Comparison of ENCODE assay signal across 14 cellular contexts in genomic region chr1:43976890-43977289, GRCh38. TPM values are rescaled to one million over a fixed set of nuclear protein-coding genes. Genes with fewer than 3 reads are reported as not detected.
A peak's percentile ranks its signal among the peaks of the same experiment; 100 is the strongest.
DNase-seq lines count a peak whose midpoint lies in the region; ATAC-seq and TF ChIP-seq lines count a peak whose summit lies in the region.
"Had no signal": no experiment of that assay in that cellular context is flagged by ENCODE, and none has a peak within 500 bp of the region (broad histone marks: within the 10 kb centered on the region; RNA-seq: fewer than 3 reads in every experiment).

No MANE protein-coding gene starts in this region.

- no peak for ATAC-seq in effector memory CD8-positive, alpha-beta T cell (replicated peaks)

- H4K20me1 ChIP-seq in MM.1S (ENCODE audit: insufficient read depth, low read length): peaks cover 4% of the 10 kb centered on the region; the same call in 1 of the 2 replicates

- H3K27me3 Mint-ChIP-seq in activated CD4-positive, alpha-beta memory T cell treated with anti-CD3 and anti-CD28 coated beads, Interleukin-2, amount 10 ng/mL, durations not matched to agents 7 days and 5 days: no peaks in the 10 kb centered on the region
- no peaks in the 10 kb centered on the region for H3K27me3 Mint-ChIP-seq in activated CD4-positive, alpha-beta memory T cell treated with anti-CD3 and anti-CD28 coated beads for 36 hours
- H3K27me3 Mint-ChIP-seq in effector memory CD8-positive, alpha-beta T cell: no peaks in the 10 kb centered on the region
- no peaks in the 10 kb centered on the region for H3K27me3 Mint-ChIP-seq in progenitor cell of endocrine pancreas

- 0 out of 2 replicates have a peak, but pooled peaks cover 3% of the 10 kb centered on the region for H3K36me3 ChIP-seq in MM.1S (replicated peaks; ENCODE audit: insufficient read depth, low read length)

- CTCF ChIA-PET in activated CD4-positive, alpha-beta memory T cell treated with anti-CD3 and anti-CD28 coated beads, Interleukin-2, amount 10 ng/mL, durations not matched to agents 7 days and 5 days (lab: Charles Lee): interaction anchor here (1.1 to 2.1 kb wide), 2 partner anchors 30 to 71 kb away, joined by 3 to 10 read pairs; partner anchors contain the start of gene IPO13
- CTCF ChIA-PET in activated CD4-positive, alpha-beta memory T cell treated with anti-CD3 and anti-CD28 coated beads for 36 hours (lab: Charles Lee): interaction anchor here (1.4 kb wide), 1 partner anchor 28 kb away, joined by 5 read pairs; no protein-coding TSS in a partner anchor

- POLR2A ChIA-PET in activated CD4-positive, alpha-beta memory T cell treated with anti-CD3 and anti-CD28 coated beads, Interleukin-2, amount 10 ng/mL, durations not matched to agents 7 days and 5 days (lab: Charles Lee): interaction anchor here (2.4 kb wide), 1 partner anchor 16 kb away, joined by 15 read pairs; no protein-coding TSS in a partner anchor
- POLR2A ChIA-PET in activated CD4-positive, alpha-beta memory T cell treated with anti-CD3 and anti-CD28 coated beads for 36 hours (lab: Charles Lee): no interaction called here

- peaks cover 49% of the 10 kb centered on the region for H3K79me2 ChIP-seq in MM.1S (ENCODE audit: low read length)

- no peaks in the 10 kb centered on the region for H3K9me2 ChIP-seq in MM.1S (replicated peaks; ENCODE audit: insufficient read depth, low read length)

- H3K9ac ChIP-seq in MM.1S (ENCODE audit: low read length): no peak overlapping the region

- no peaks in the 10 kb centered on the region for H3K9me3 Mint-ChIP-seq in activated CD4-positive, alpha-beta memory T cell treated with anti-CD3 and anti-CD28 coated beads, Interleukin-2, amount 10 ng/mL, durations not matched to agents 7 days and 5 days
- no peaks in the 10 kb centered on the region for H3K9me3 Mint-ChIP-seq in activated CD4-positive, alpha-beta memory T cell treated with anti-CD3 and anti-CD28 coated beads for 36 hours
- no peaks in the 10 kb centered on the region for H3K9me3 Mint-ChIP-seq in effector memory CD8-positive, alpha-beta T cell
- no peaks in the 10 kb centered on the region for H3K9me3 Mint-ChIP-seq in progenitor cell of endocrine pancreas (ENCODE audit: low read depth)

- 0 out of 2 replicates have a peak overlapping the region, but pooled peaks have one; percentile 6 for H3K4me2 ChIP-seq in MM.1S (ENCODE audit: low read depth, low read length)

- H3K4me3 Mint-ChIP-seq in activated CD4-positive, alpha-beta memory T cell treated with anti-CD3 and anti-CD28 coated beads, Interleukin-2, amount 10 ng/mL, durations not matched to agents 7 days and 5 days: peak overlapping the region; percentile 89
- no peak overlapping the region for H3K4me3 Mint-ChIP-seq in activated CD4-positive, alpha-beta memory T cell treated with anti-CD3 and anti-CD28 coated beads for 36 hours
- peak overlapping the region; percentile 92 to 94 for H3K4me3 Mint-ChIP-seq in effector memory CD8-positive, alpha-beta T cell
- H3K4me3 Mint-ChIP-seq in progenitor cell of endocrine pancreas (ENCODE audit: low read depth): peak overlapping the region; percentile 90

- peaks cover 57% of the 10 kb centered on the region for H3K4me1 Mint-ChIP-seq in activated CD4-positive, alpha-beta memory T cell treated with anti-CD3 and anti-CD28 coated beads, Interleukin-2, amount 10 ng/mL, durations not matched to agents 7 days and 5 days
- H3K4me1 Mint-ChIP-seq in activated CD4-positive, alpha-beta memory T cell treated with anti-CD3 and anti-CD28 coated beads for 36 hours (ENCODE audit: low read depth): peaks cover 57% of the 10 kb centered on the region
- H3K4me1 Mint-ChIP-seq in effector memory CD8-positive, alpha-beta T cell (ENCODE audit: low read depth in 2 of 2): peaks cover 50 to 51% of the 10 kb centered on the region in 2 donors
- H3K4me1 Mint-ChIP-seq in progenitor cell of endocrine pancreas (ENCODE audit: low read depth): peaks cover 36% of the 10 kb centered on the region

- H3K27ac ChIP-seq in MM.1S (ENCODE audit: low read length) (no peak overlapping the region), substantia nigra (ENCODE audit: low read depth, low read length, poor library complexity, severe bottlenecking) (no peak overlapping the region)

- peaks cover 34% of the 10 kb centered on the region for H3K36me3 Mint-ChIP-seq in activated CD4-positive, alpha-beta memory T cell treated with anti-CD3 and anti-CD28 coated beads, Interleukin-2, amount 10 ng/mL, durations not matched to agents 7 days and 5 days (ENCODE audit: low read depth)
- peaks cover 35% of the 10 kb centered on the region for H3K36me3 Mint-ChIP-seq in activated CD4-positive, alpha-beta memory T cell treated with anti-CD3 and anti-CD28 coated beads for 36 hours
- peaks cover 18% of the 10 kb centered on the region for H3K36me3 Mint-ChIP-seq in effector memory CD8-positive, alpha-beta T cell (ENCODE audit: insufficient read depth)
- peaks cover 8% of the 10 kb centered on the region for H3K36me3 Mint-ChIP-seq in progenitor cell of endocrine pancreas (ENCODE audit: insufficient read depth)

- no peak overlapping the region for H2AFZ ChIP-seq in MM.1S (ENCODE audit: low read length)

- no peaks in the 10 kb centered on the region for H3K9me3 ChIP-seq in MM.1S (replicated peaks; ENCODE audit: insufficient read depth, low read length)

- no peaks in the 10 kb centered on the region for H3K27me3 ChIP-seq in MM.1S (replicated peaks; ENCODE audit: insufficient read depth, low read length)

- peaks cover 36% of the 10 kb centered on the region for H3K4me1 ChIP-seq in MM.1S (ENCODE audit: low read length)

- no peak for DNase-seq in activated CD4-positive, alpha-beta memory T cell treated with anti-CD3 and anti-CD28 coated beads, Interleukin-2, amount 10 ng/mL, durations not matched to agents 7 days and 5 days
- DNase-seq in activated CD4-positive, alpha-beta memory T cell treated with anti-CD3 and anti-CD28 coated beads for 36 hours: no peak
- DNase-seq in MM.1S: no peak
- DNase-seq in effector memory CD8-positive, alpha-beta T cell: no peak
- no peak for DNase-seq in progenitor cell of endocrine pancreas (ENCODE audit: low spot score, unreplicated experiment)
- DNase-seq in stimulated activated CD4-positive, alpha-beta T cell treated with anti-CD3 and anti-CD28 coated beads, Interleukin-4, amount 100 ng/mL, for 24 hours: no peak
- no peak for DNase-seq in NCI-H345 (lab: John Stamatoyannopoulos, UW)
- no peak for DNase-seq in substantia nigra (lab: John Stamatoyannopoulos, UW)
- DNase-seq: activated CD4-positive, CD25-positive, alpha-beta regulatory T cell treated with anti-CD3 and anti-CD28 coated beads, Interleukin-2, amount 50 U/mL, for 72 hours; effector CD8-positive, alpha-beta T cell; head of caudate nucleus; NCI-H510A; SHP77 treated with DMSO at 0.1 percent for 48 hours; stimulated activated CD4-positive, alpha-beta T cell treated with anti-CD3 and anti-CD28 coated beads, Interleukin-4, amount 100 ng/mL, for 4 hours had no signal

- H3F3A ChIP-seq in MM.1S (ENCODE audit: insufficient read depth, low read length): peaks cover 27% of the 10 kb centered on the region

- TF ChIP-seq CTCF in MM.1S (IDR thresholded peaks at IDR 0.05; ENCODE audit: low read length) (no peak), progenitor cell of endocrine pancreas (IDR thresholded peaks at IDR 0.05; ENCODE audit: unreplicated experiment) (no peak)

- H3K27ac Mint-ChIP-seq in activated CD4-positive, alpha-beta memory T cell treated with anti-CD3 and anti-CD28 coated beads, Interleukin-2, amount 10 ng/mL, durations not matched to agents 7 days and 5 days: no peak overlapping the region
- H3K27ac Mint-ChIP-seq in activated CD4-positive, alpha-beta memory T cell treated with anti-CD3 and anti-CD28 coated beads for 36 hours: no peak overlapping the region
- peak overlapping the region; percentile 42 to 94 for H3K27ac Mint-ChIP-seq in effector memory CD8-positive, alpha-beta T cell
- H3K27ac Mint-ChIP-seq in progenitor cell of endocrine pancreas: no peak overlapping the region

- intact Hi-C loops in activated CD4-positive, alpha-beta memory T cell treated with anti-CD3 and anti-CD28 coated beads for 36 hours (cut with micrococcal nuclease): no loop called here

- H3K4me3 ChIP-seq in MM.1S (ENCODE audit: low read length): no peak overlapping the region

RNA-seq across cellular contexts. Expression of gene B4GALT2, which starts 2.1 kb away (rescaled TPM):
- total RNA-seq in activated CD4-positive, alpha-beta memory T cell treated with anti-CD3 and anti-CD28 coated beads, Interleukin-2, amount 10 ng/mL, durations not matched to agents 7 days and 5 days: 10 to 100 TPM; 13.0 to 15.5 TPM
- 10 to 100 TPM; 26.1 TPM for total RNA-seq in activated CD4-positive, alpha-beta memory T cell treated with anti-CD3 and anti-CD28 coated beads for 36 hours
- 61.7 and 63.1 TPM in 2 replicates for total RNA-seq in progenitor cell of endocrine pancreas

RNA-seq across cellular contexts. Expression of gene ATP6V0B, which starts 2.1 kb away (rescaled TPM):
- 100 to 1,000 TPM; 121 TPM for total RNA-seq in activated CD4-positive, alpha-beta memory T cell treated with anti-CD3 and anti-CD28 coated beads, Interleukin-2, amount 10 ng/mL, durations not matched to agents 7 days and 5 days
- 10 to 100 TPM; 84.8 to 85.1 TPM for total RNA-seq in activated CD4-positive, alpha-beta memory T cell treated with anti-CD3 and anti-CD28 coated beads for 36 hours
- total RNA-seq in progenitor cell of endocrine pancreas: 104 and 108 TPM in 2 replicates

RNA-seq across cellular contexts. Expression of gene DPH2, which starts 7.1 kb away (rescaled TPM):
- total RNA-seq in activated CD4-positive, alpha-beta memory T cell treated with anti-CD3 and anti-CD28 coated beads, Interleukin-2, amount 10 ng/mL, durations not matched to agents 7 days and 5 days: 10 to 100 TPM; 18.0 to 19.2 TPM
- 10 to 100 TPM; 24.8 to 26.9 TPM for total RNA-seq in activated CD4-positive, alpha-beta memory T cell treated with anti-CD3 and anti-CD28 coated beads for 36 hours
- total RNA-seq in progenitor cell of endocrine pancreas: 24.9 and 25.4 TPM in 2 replicates

RNA-seq across cellular contexts. Expression of gene CCDC24, which starts 14.5 kb away (rescaled TPM):
- 1 to 10 TPM; 1.8 to 2.2 TPM for total RNA-seq in activated CD4-positive, alpha-beta memory T cell treated with anti-CD3 and anti-CD28 coated beads, Interleukin-2, amount 10 ng/mL, durations not matched to agents 7 days and 5 days
- total RNA-seq in activated CD4-positive, alpha-beta memory T cell treated with anti-CD3 and anti-CD28 coated beads for 36 hours: 1 to 10 TPM; 2.7 to 2.8 TPM
- 34.8 and 35.9 TPM in 2 replicates for total RNA-seq in progenitor cell of endocrine pancreas

RNA-seq across cellular contexts. Expression of gene IPO13, which starts 30.1 kb away (rescaled TPM):
- total RNA-seq in activated CD4-positive, alpha-beta memory T cell treated with anti-CD3 and anti-CD28 coated beads, Interleukin-2, amount 10 ng/mL, durations not matched to agents 7 days and 5 days: 10 to 100 TPM; 21.5 to 23.5 TPM
- 10 to 100 TPM; 13.3 TPM for total RNA-seq in activated CD4-positive, alpha-beta memory T cell treated with anti-CD3 and anti-CD28 coated beads for 36 hours
- 34.6 and 35.8 TPM in 2 replicates for total RNA-seq in progenitor cell of endocrine pancreas

Comparison
In these comparisons a context has a peak if more than half of its experiments do, and no peak if none do; other contexts are left out.
1. H3K27ac Mint-ChIP-seq: peak in effector memory CD8-positive, alpha-beta T cell (2 of 2); none in activated CD4-positive, alpha-beta memory T cell treated with anti-CD3 and anti-CD28 coated beads, Interleukin-2, amount 10 ng/mL, durations not matched to agents 7 days and 5 days (single experiment), activated CD4-positive, alpha-beta memory T cell treated with anti-CD3 and anti-CD28 coated beads for 36 hours (single experiment) and progenitor cell of endocrine pancreas (single experiment).